ENCODE assay signal across 1 cellular context in the genomic region with DNA sequence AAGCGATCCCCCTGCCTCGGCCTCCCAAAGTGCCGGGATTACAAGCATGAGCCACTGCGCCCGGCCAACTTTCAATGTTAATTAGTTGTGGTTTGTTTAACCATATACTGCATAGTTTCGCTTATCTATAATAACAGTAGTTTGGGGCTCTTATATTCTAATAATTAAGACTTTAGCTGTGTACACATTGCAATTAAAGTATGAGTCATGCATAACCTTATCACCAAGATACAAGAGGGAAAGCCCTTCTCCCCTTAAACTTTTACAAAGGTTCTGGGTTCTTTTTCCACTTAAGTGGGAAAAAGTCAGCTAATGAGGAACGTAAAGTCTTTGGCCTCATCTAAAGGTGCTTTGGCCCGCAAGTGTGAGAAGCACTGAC.
TF ChIP-seq lines count a peak whose summit lies in the region.

No MANE protein-coding gene starts in this region.

TF ChIP-seq in K562, 482 proteins besides CTCF, POLR2A, EP300 and RAD21 (continued from another document and continues in another):
- TF ChIP-seq ZNF75A (CRISPR knock-in tag; IDR thresholded peaks at IDR 0.05): no peak
- TF ChIP-seq CREM (IDR thresholded peaks at IDR 0.05; ENCODE audit: low read depth): no peak
- no peak for TF ChIP-seq ZNF124 (CRISPR knock-in tag; IDR thresholded peaks at IDR 0.05)
- TF ChIP-seq ZNF77 (CRISPR knock-in tag; IDR thresholded peaks at IDR 0.05): no peak
- TF ChIP-seq DDX20 (tag; IDR thresholded peaks at IDR 0.05; ENCODE audit: low read depth): no peak
- TF ChIP-seq KAT2B (IDR thresholded peaks at IDR 0.05; ENCODE audit: low read depth, low read length): no peak
- TF ChIP-seq SUPT5H (IDR thresholded peaks at IDR 0.05): no peak
- TF ChIP-seq, protein P1, sequence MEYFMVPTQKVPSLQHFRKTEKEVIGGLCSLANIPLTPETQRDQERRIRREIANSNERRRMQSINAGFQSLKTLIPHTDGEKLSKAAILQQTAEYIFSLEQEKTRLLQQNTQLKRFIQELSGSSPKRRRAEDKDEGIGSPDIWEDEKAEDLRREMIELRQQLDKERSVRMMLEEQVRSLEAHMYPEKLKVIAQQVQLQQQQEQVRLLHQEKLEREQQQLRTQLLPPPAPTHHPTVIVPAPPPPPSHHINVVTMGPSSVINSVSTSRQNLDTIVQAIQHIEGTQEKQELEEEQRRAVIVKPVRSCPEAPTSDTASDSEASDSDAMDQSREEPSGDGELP (CRISPR knock-in tag; IDR thresholded peaks at IDR 0.05; ENCODE audit: borderline replicate concordance): no peak
- TF ChIP-seq, protein P2, sequence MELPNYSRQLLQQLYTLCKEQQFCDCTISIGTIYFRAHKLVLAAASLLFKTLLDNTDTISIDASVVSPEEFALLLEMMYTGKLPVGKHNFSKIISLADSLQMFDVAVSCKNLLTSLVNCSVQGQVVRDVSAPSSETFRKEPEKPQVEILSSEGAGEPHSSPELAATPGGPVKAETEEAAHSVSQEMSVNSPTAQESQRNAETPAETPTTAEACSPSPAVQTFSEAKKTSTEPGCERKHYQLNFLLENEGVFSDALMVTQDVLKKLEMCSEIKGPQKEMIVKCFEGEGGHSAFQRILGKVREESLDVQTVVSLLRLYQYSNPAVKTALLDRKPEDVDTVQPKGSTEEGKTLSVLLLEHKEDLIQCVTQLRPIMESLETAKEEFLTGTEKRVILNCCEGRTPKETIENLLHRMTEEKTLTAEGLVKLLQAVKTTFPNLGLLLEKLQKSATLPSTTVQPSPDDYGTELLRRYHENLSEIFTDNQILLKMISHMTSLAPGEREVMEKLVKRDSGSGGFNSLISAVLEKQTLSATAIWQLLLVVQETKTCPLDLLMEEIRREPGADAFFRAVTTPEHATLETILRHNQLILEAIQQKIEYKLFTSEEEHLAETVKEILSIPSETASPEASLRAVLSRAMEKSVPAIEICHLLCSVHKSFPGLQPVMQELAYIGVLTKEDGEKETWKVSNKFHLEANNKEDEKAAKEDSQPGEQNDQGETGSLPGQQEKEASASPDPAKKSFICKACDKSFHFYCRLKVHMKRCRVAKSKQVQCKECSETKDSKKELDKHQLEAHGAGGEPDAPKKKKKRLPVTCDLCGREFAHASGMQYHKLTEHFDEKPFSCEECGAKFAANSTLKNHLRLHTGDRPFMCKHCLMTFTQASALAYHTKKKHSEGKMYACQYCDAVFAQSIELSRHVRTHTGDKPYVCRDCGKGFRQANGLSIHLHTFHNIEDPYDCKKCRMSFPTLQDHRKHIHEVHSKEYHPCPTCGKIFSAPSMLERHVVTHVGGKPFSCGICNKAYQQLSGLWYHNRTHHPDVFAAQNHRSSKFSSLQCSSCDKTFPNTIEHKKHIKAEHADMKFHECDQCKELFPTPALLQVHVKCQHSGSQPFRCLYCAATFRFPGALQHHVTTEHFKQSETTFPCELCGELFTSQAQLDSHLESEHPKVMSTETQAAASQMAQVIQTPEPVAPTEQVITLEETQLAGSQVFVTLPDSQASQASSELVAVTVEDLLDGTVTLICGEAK (IDR thresholded peaks at IDR 0.05): no peak
- TF ChIP-seq, protein P2 (CRISPR knock-in tag; IDR thresholded peaks at IDR 0.05): no peak
- no peak for TF ChIP-seq ZNF518B (CRISPR knock-in tag; IDR thresholded peaks at IDR 0.05)
- no peak for TF ChIP-seq TCFL5 (CRISPR knock-in tag; conservative IDR thresholded peaks at IDR 0.05)
- TF ChIP-seq ZNF778 (CRISPR knock-in tag; IDR thresholded peaks at IDR 0.05): no peak
- TF ChIP-seq BMI1 (IDR thresholded peaks at IDR 0.05; ENCODE audit: low read length): no peak
- no peak for TF ChIP-seq E2F1 (CRISPR knock-in tag; IDR thresholded peaks at IDR 0.05)
- no peak for TF ChIP-seq PHF8 (IDR thresholded peaks at IDR 0.05; ENCODE audit: borderline replicate concordance, low read length)
- no peak for TF ChIP-seq ZNF224 (CRISPR knock-in tag; IDR thresholded peaks at IDR 0.05)
- TF ChIP-seq RBM25 (IDR thresholded peaks at IDR 0.05; ENCODE audit: low read depth, low read length, severe bottlenecking): no peak
- TF ChIP-seq BCOR (IDR thresholded peaks at IDR 0.05): no peak
- TF ChIP-seq ZBTB43 (CRISPR knock-in tag; IDR thresholded peaks at IDR 0.05): no peak
- TF ChIP-seq ESRRB (CRISPR knock-in tag; IDR thresholded peaks at IDR 0.05; ENCODE audit: borderline replicate concordance): no peak
- no peak for TF ChIP-seq CHD2 (IDR thresholded peaks at IDR 0.05; ENCODE audit: low read depth, low read length)
- TF ChIP-seq CEBPB (tag; IDR thresholded peaks at IDR 0.05): no peak; the same call in 1 of the 2 replicates
- TF ChIP-seq ETV6 (IDR thresholded peaks at IDR 0.05; ENCODE audit: borderline replicate concordance in 1 of 2, low read depth in 2 of 2, low read length in 1 of 2): no peak; a peak in 1 of 4 replicates
- TF ChIP-seq ETV6 (CRISPR knock-in tag; IDR thresholded peaks at IDR 0.05; ENCODE audit: borderline replicate concordance): no peak
- TF ChIP-seq ZNF140 (CRISPR knock-in tag; IDR thresholded peaks at IDR 0.05): no peak
- no peak for TF ChIP-seq ZNF764 (CRISPR knock-in tag; IDR thresholded peaks at IDR 0.05; ENCODE audit: low read depth)
- TF ChIP-seq ZNF436 (CRISPR knock-in tag; IDR thresholded peaks at IDR 0.05): no peak
- TF ChIP-seq PTTG1 (tag; IDR thresholded peaks at IDR 0.05; ENCODE audit: low read depth): no peak
- no peak for TF ChIP-seq TAF15 (IDR thresholded peaks at IDR 0.05; ENCODE audit: low read depth, low read length)
- no peak for TF ChIP-seq YY1 (IDR thresholded peaks at IDR 0.05; ENCODE audit: borderline replicate concordance in 1 of 3, control insufficient read depth in 1 of 3, extremely low read depth in 1 of 3, insufficient read depth in 3 of 3, insufficient read length in 1 of 3, insufficient replicate concordance in 2 of 3, low read depth in 1 of 3, low read length in 2 of 3)
- TF ChIP-seq, protein P3, sequence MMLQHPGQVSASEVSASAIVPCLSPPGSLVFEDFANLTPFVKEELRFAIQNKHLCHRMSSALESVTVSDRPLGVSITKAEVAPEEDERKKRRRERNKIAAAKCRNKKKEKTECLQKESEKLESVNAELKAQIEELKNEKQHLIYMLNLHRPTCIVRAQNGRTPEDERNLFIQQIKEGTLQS (IDR thresholded peaks at IDR 0.05): peak; percentile 92
- TF ChIP-seq, protein P3 (CRISPR knock-in tag; conservative IDR thresholded peaks at IDR 0.05): 0 out of 2 replicates have a peak, but pooled peaks have one; percentile 57
- peak in 1 of 2 experiments; percentile 81; a peak in 3 of 4 replicates for TF ChIP-seq FOXA3 (CRISPR knock-in tag; conservative IDR thresholded peaks at IDR 0.05 in 1 of 2, IDR thresholded peaks at IDR 0.05 in 1 of 2)
- no peak for TF ChIP-seq KAT7 (CRISPR knock-in tag; IDR thresholded peaks at IDR 0.05; ENCODE audit: borderline replicate concordance)
- TF ChIP-seq ZBTB33 (CRISPR knock-in tag; IDR thresholded peaks at IDR 0.05): 0 out of 2 replicates have a peak, but pooled peaks have one; percentile 14
- TF ChIP-seq ARID1B (IDR thresholded peaks at IDR 0.05): peak; percentile 73
- no peak for TF ChIP-seq SNIP1 (IDR thresholded peaks at IDR 0.05; ENCODE audit: low read depth)
- 0 out of 2 replicates have a peak, but pooled peaks have one; percentile 28 for TF ChIP-seq MTA3 (IDR thresholded peaks at IDR 0.05; ENCODE audit: borderline replicate concordance)
- TF ChIP-seq ZNF232 (CRISPR knock-in tag; IDR thresholded peaks at IDR 0.05): 0 out of 2 replicates have a peak, but pooled peaks have one; percentile 41
- no peak for TF ChIP-seq ILK (tag; IDR thresholded peaks at IDR 0.05; ENCODE audit: borderline replicate concordance, low read depth)
- no peak for TF ChIP-seq ARID3B (CRISPR knock-in tag; IDR thresholded peaks at IDR 0.05; ENCODE audit: borderline replicate concordance)
